Comparison of ENCODE assay signal across 1 cellular context in genomic region chr7:94376281-94376680, GRCh38.
TF ChIP-seq lines count a peak whose summit lies in the region.

No MANE protein-coding gene starts in this region.

TF ChIP-seq in IMR-90, 13 proteins besides CTCF, POLR2A, EP300 and RAD21 (continued from another document):
- TF ChIP-seq USF2 (IDR thresholded peaks at IDR 0.05; ENCODE audit: low read depth, low read length) (no peak), SMC3 (IDR thresholded peaks at IDR 0.05; ENCODE audit: low read depth, low read length) (no peak), RCOR1 (IDR thresholded peaks at IDR 0.05; ENCODE audit: insufficient replicate concordance, low read length) (no peak), MXI1 (IDR thresholded peaks at IDR 0.05; ENCODE audit: borderline replicate concordance, low read depth, low read length) (no peak)
TF ChIP-seq in IMR-90: peak in this region for 0.
